In genomic region chr14:103058209-103059055, GRCh38 we compare ENCODE assay signal across 8 cellular contexts. TPM values are rescaled to one million over a fixed set of nuclear protein-coding genes. Genes with fewer than 3 reads are reported as not detected.
DNase-seq lines count a peak whose midpoint lies in the region; ATAC-seq, FAIRE-seq and TF ChIP-seq lines count a peak whose summit lies in the region.

No MANE protein-coding gene starts in this region.

- FAIRE-seq in A549 (lab: Jason Lieb, UNC) = no peak

- no peak for TF ChIP-seq POLR2A in A549 (IDR thresholded peaks at IDR 0.05; ENCODE audit: low read length)

- DNase-seq in A549 (ENCODE audit: low read depth in 1 of 2, low spot score in 1 of 2) = no peak
- peak; percentile 50 for DNase-seq in HK-2 (ENCODE audit: unreplicated experiment)
- DNase-seq in colonic mucosa = no peak
- DNase-seq in mucosa of descending colon = no peak
- DNase-seq in NCI-H1417 treated with DMSO at 0.1 percent for 48 hours (lab: John Stamatoyannopoulos, UW) = no peak
- no peak for DNase-seq in activated CD4-positive, CD25-positive, alpha-beta regulatory T cell (lab: John Stamatoyannopoulos, UW)
- no peak for DNase-seq in foreskin melanocyte
- DNase-seq in NOMO-1 (lab: John Stamatoyannopoulos, UW; ENCODE audit: unreplicated experiment in 2 of 2) = no peak

- H3K9ac ChIP-seq in colonic mucosa (ENCODE audit: low read depth in 2 of 2, low read length in 2 of 2) = peak overlapping the region; percentile 84

- H3K4me2 ChIP-seq in A549 = peak overlapping the region; percentile 94

- TF ChIP-seq EP300 in A549 (IDR thresholded peaks at IDR 0.05) = no peak

- H3K4me3 ChIP-seq in A549 = peak overlapping the region; percentile 97
- peak overlapping the region; percentile 74 for H3K4me3 ChIP-seq in colonic mucosa
- no peak overlapping the region for H3K4me3 ChIP-seq in mucosa of descending colon

- H3K9me3 ChIP-seq in A549 (no peaks in the 10 kb centered on the region), colonic mucosa (no peaks in the 10 kb centered on the region), mucosa of descending colon (no peaks in the 10 kb centered on the region)

- no peak for TF ChIP-seq RAD21 in A549 (conservative IDR thresholded peaks at IDR 0.05 in 1 of 2, IDR thresholded peaks at IDR 0.05 in 1 of 2)

- CTCF ChIA-PET in A549 (lab: Yijun Ruan, JAX) = interaction anchor here (0.7 to 2.7 kb wide), 3 partner anchors 10 to 47 kb away, joined by 3 to 8 read pairs (median 3); no protein-coding TSS in a partner anchor

- no peaks in the 10 kb centered on the region for H3K27me3 ChIP-seq in colonic mucosa

- H3K4me1 ChIP-seq in A549 (peaks cover 38% of the 10 kb centered on the region), colonic mucosa (peaks cover 4% of the 10 kb centered on the region), mucosa of descending colon (ENCODE audit: low read depth) (peaks cover 19% of the 10 kb centered on the region)

- 79% methylated on average over 35 of the region's 37 CpGs for WGBS in A549 (ENCODE audit: missing lambda C conversion rate)

- H3K27ac ChIP-seq in A549 (peak overlapping the region; percentile 94 to 97), colonic mucosa (peak overlapping the region; percentile 63)

- H3K36me3 ChIP-seq in colonic mucosa = no peaks in the 10 kb centered on the region
- no peaks in the 10 kb centered on the region for H3K36me3 ChIP-seq in mucosa of descending colon (ENCODE audit: low read depth)

- peak; percentile 2 to 33; a peak in 3 of 6 replicates for ATAC-seq in A549
- ATAC-seq in mucosa of descending colon = peak; percentile 6

- TF ChIP-seq CTCF in A549 (IDR thresholded peaks at IDR 0.05) (no peak), colonic mucosa (IDR thresholded peaks at IDR 0.05) (no peak), mucosa of descending colon (IDR thresholded peaks at IDR 0.05) (no peak)

- POLR2A ChIA-PET in A549 (lab: Yijun Ruan, JAX) = no interaction called here

- intact Hi-C loops in colonic mucosa (cut with DNase I) (no loop called here), mucosa of descending colon (cut with DNase I, micrococcal nuclease) (no loop called here)

TF ChIP-seq in A549, 52 proteins besides CTCF, POLR2A, EP300 and RAD21:
- TF ChIP-seq CHD2 (IDR thresholded peaks at IDR 0.05; ENCODE audit: low read length, partially characterized antibody) = no peak
- no peak for TF ChIP-seq SMC3 (IDR thresholded peaks at IDR 0.05)
- no peak for TF ChIP-seq EHF (CRISPR knock-in tag; IDR thresholded peaks at IDR 0.05)
- TF ChIP-seq POLR2AphosphoS2 (conservative IDR thresholded peaks at IDR 0.05; ENCODE audit: low read length) = no peak
- no peak for TF ChIP-seq RCOR1 (IDR thresholded peaks at IDR 0.05; ENCODE audit: low read depth, low read length)
- TF ChIP-seq BCL3 (IDR thresholded peaks at IDR 0.05) = no peak
- TF ChIP-seq NPAS2 (CRISPR knock-in tag; IDR thresholded peaks at IDR 0.05; ENCODE audit: borderline replicate concordance) = no peak
- no peak for TF ChIP-seq ZFP36 (IDR thresholded peaks at IDR 0.05; ENCODE audit: borderline replicate concordance, partially characterized antibody)
- no peak for TF ChIP-seq ZSCAN20 (CRISPR knock-in tag; IDR thresholded peaks at IDR 0.05)
- TF ChIP-seq CBX2 (IDR thresholded peaks at IDR 0.05; ENCODE audit: borderline replicate concordance, low read depth) = no peak
- no peak for TF ChIP-seq PHF8 (IDR thresholded peaks at IDR 0.05; ENCODE audit: borderline replicate concordance, low read depth)

RNA-seq across cellular contexts. Expression of gene CDC42BPB, which starts 1.1 kb away (rescaled TPM):
- polyA plus RNA-seq in A549 (2011; rRNA removed) (57.1 and 105 TPM in 2 replicates), A549 (2017; fragmentation: RNase III; extraction: RNeasy Plus Mini Kit Qiagen cat#74134 plus additional on column Dnase treatment) (56.0 to 56.4 TPM (median 56.0 TPM) in 3 replicates)
- polyA plus RNA-seq in A549 (2012; cell fraction: cytosol; rRNA removed) = 72.4 and 91.1 TPM in 2 replicates
- 197 and 207 TPM in 2 replicates for polyA plus RNA-seq in A549 (2012; cell fraction: nucleus; rRNA removed)
- 176 and 179 TPM in 2 replicates for polyA minus RNA-seq in A549 (2011; rRNA and poly(A)+ RNA removed)
- total RNA-seq in colonic mucosa (10 to 100 TPM; 67.9 to 83.8 TPM), mucosa of descending colon (100 to 1,000 TPM in 1 of 3 donors, 10 to 100 TPM in 2; 77.6 to 106 (median 84.4) TPM)

RNA-seq across cellular contexts. Expression of gene LBHD2, which starts 25.6 kb away (rescaled TPM):
- polyA plus RNA-seq in A549 (2011; rRNA removed) = not detected in 2 replicates
- polyA plus RNA-seq in A549 (2012; cell fraction: cytosol; rRNA removed) = 0.06 and 0.08 TPM in 2 replicates
- not detected in 2 replicates for polyA plus RNA-seq in A549 (2012; cell fraction: nucleus; rRNA removed)
- polyA plus RNA-seq in A549 (2017; fragmentation: RNase III; extraction: RNeasy Plus Mini Kit Qiagen cat#74134 plus additional on column Dnase treatment) = not detected in 3 replicates
- polyA minus RNA-seq in A549 (2011; rRNA and poly(A)+ RNA removed) = not detected in 2 replicates
- not detected for total RNA-seq in colonic mucosa
- total RNA-seq in mucosa of descending colon = not detected

RNA-seq across cellular contexts. Expression of gene EXOC3L4, which starts 36.1 kb away (rescaled TPM):
- polyA plus RNA-seq in A549 (2011; rRNA removed) (0.94 and 1.5 TPM in 2 replicates), A549 (2017; fragmentation: RNase III; extraction: RNeasy Plus Mini Kit Qiagen cat#74134 plus additional on column Dnase treatment) (4.3 to 4.9 TPM (median 4.7 TPM) in 3 replicates)
- 4.3 and 7.2 TPM in 2 replicates for polyA plus RNA-seq in A549 (2012; cell fraction: cytosol; rRNA removed)
- polyA plus RNA-seq in A549 (2012; cell fraction: nucleus; rRNA removed) = 15.2 and 17.0 TPM in 2 replicates
- polyA minus RNA-seq in A549 (2011; rRNA and poly(A)+ RNA removed) = 1.2 and 2.7 TPM in 2 replicates
- total RNA-seq in colonic mucosa (10 to 100 TPM; 11.3 to 15.6 TPM), mucosa of descending colon (10 to 100 TPM; 16.7 to 29.1 (median 26.1) TPM)
